Comparison of ENCODE assay signal across 1 cellular context in genomic region chr14:22433059-22433458, GRCh38.
TF ChIP-seq lines count a peak whose summit lies in the region.

No MANE protein-coding gene starts in this region.

TF ChIP-seq in HepG2, 621 proteins besides CTCF, POLR2A, EP300 and RAD21 (continued from another document):
- TF ChIP-seq ZNF512B (CRISPR knock-in tag; IDR thresholded peaks at IDR 0.05; ENCODE audit: borderline replicate concordance) = no peak
- no peak for TF ChIP-seq PLRG1 (conservative IDR thresholded peaks at IDR 0.05)
- no peak for TF ChIP-seq NFE2L2 (IDR thresholded peaks at IDR 0.05; ENCODE audit: low read length)
- TF ChIP-seq SAP130 (CRISPR knock-in tag; IDR thresholded peaks at IDR 0.05; ENCODE audit: low read depth) = no peak
